Comparison of ENCODE assay signal across 8 cellular contexts in the genomic region with DNA sequence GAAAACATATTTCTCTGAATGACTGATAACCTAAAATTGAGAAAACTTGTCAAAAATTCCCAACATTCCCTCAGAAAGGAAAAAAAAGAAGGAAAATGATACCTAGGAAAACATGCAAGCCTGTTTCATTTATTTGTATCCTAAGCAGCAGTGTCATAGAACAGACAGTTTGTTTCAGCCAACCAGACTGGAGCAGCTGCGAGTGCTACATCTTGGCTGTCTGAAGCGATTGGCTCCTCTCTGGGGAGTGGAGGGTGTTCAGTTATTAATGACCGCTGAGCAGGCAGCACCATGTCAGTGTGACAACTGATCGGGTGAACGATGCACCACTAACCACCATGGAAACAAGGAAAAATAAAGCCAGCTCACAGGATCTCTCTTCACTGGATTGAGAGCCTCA. TPM values are rescaled to one million over a fixed set of nuclear protein-coding genes. Genes with fewer than 3 reads are reported as not detected.
DNase-seq lines count a peak whose midpoint lies in the region; FAIRE-seq and TF ChIP-seq lines count a peak whose summit lies in the region.

A gene (plus strand): TSS at position 294 of the 400 bp plus-strand sequence. CDS start 31,646 bp downstream, outside the sequence.

- peak; percentile 20 to 72 for TF ChIP-seq POLR2A in adrenal gland (IDR thresholded peaks at IDR 0.05)

- peak within 1 kb of the TSS in 3 of 4 donors; percentile 34 to 68 (median 53) for H3K4me3 ChIP-seq in adrenal gland
- H3K4me3 ChIP-seq in small intestine (ENCODE audit: low read depth in 1 of 2, low read length in 2 of 2), result peak within 1 kb of the TSS in 1 of 2 donors; percentile 26

- DNase-seq in DMS153 (lab: John Stamatoyannopoulos, UW) (peak; percentile 59), NCI-H524 (lab: John Stamatoyannopoulos, UW) (peak; percentile 71 to 87), adrenal gland (peak; percentile 60 to 90 (median 74)), hepatic stellate cell (ENCODE audit: low spot score) (peak; percentile 43), small intestine (peak; percentile 19), GM20000 (ENCODE audit: low spot score) (no peak), SW 1271 (lab: John Stamatoyannopoulos, UW) (no peak), GM10248 (ENCODE audit: extremely low spot score) (no peak)

- TF ChIP-seq CTCF in adrenal gland (IDR thresholded peaks at IDR 0.05), result no peak
- no peak for TF ChIP-seq CTCF in GM20000 (IDR thresholded peaks at IDR 0.05; ENCODE audit: extremely low read depth, missing control alignments)
- TF ChIP-seq CTCF in GM10248 (IDR thresholded peaks at IDR 0.05; ENCODE audit: control extremely low read depth, extremely low read depth, low read depth, missing control alignments), result no peak

- H3K27me3 ChIP-seq in adrenal gland, result no peaks in the 10 kb centered on the region
- no peaks in the 10 kb centered on the region for H3K27me3 ChIP-seq in small intestine (ENCODE audit: control insufficient read depth in 2 of 2, insufficient read depth in 2 of 2, low read length in 2 of 2)

- POLR2A ChIA-PET in GM10248 (lab: Yijun Ruan, JAX), result no interaction called here

- 11 to 20% (median 17%) methylated on average over 5 of the region's 5 CpGs for WGBS in adrenal gland, 4 donors
- WGBS in small intestine, 3 donors, result 57 to 72% (median 68%) methylated on average over 5 of the region's 5 CpGs

- intact Hi-C loops in adrenal gland (cut with DNase I), result loop anchor here in 1 of 2 donors (5.0 kb wide), 1 partner anchor 396 kb away; no protein-coding TSS in a partner anchor

- H3K9me3 ChIP-seq in adrenal gland (replicated peaks in 1 of 3) (no peaks in the 10 kb centered on the region), small intestine (ENCODE audit: control insufficient read depth, low read depth) (no peaks in the 10 kb centered on the region)

- peaks cover 5 to 26% of the 10 kb centered on the region in 2 donors for H3K4me1 ChIP-seq in adrenal gland (replicated peaks in 1 of 2)
- peaks cover 0 to 1% of the 10 kb centered on the region in 2 donors for H3K4me1 ChIP-seq in small intestine (ENCODE audit: control insufficient read depth in 2 of 2, insufficient read depth in 1 of 2, low read depth in 1 of 2, low read length in 1 of 2)

- CTCF ChIA-PET in GM10248 (lab: Yijun Ruan, JAX), result interaction anchor here (0.8 kb wide), 1 partner anchor 68 kb away, joined by 3 read pairs; no protein-coding TSS in a partner anchor

- H3K27ac ChIP-seq in adrenal gland (peak within 1 kb of the TSS in 3 of 5 donors; percentile 28 to 63 (median 29)), small intestine (ENCODE audit: low read depth in 1 of 2, low read length in 1 of 2) (no peak within 1 kb of the TSS)

- no peak for FAIRE-seq in small intestine (lab: Jason Lieb, UNC)

- no peaks in the 10 kb centered on the region for H3K36me3 ChIP-seq in adrenal gland (replicated peaks in 1 of 2)
- H3K36me3 ChIP-seq in small intestine (ENCODE audit: control insufficient read depth in 2 of 2, insufficient read depth in 2 of 2, low read length in 2 of 2), result no peaks in the 10 kb centered on the region

RNA-seq across cellular contexts. Expression of the gene that starts here (rescaled TPM):
- 10 to 100 TPM; 10.7 to 83.0 (median 55.2) TPM for total RNA-seq in adrenal gland
- polyA plus RNA-seq in adrenal gland (10 to 100 TPM; 21.1 to 59.6 (median 21.2) TPM), small intestine (under 1 TPM in 2 of 3 donors, not detected in 1; 0.27 to 0.72 TPM)

Comparison
In these comparisons a context has a peak if more than half of its experiments do, and no peak if none do; other contexts are left out.
1. RNA of the gene that starts here (polyA plus RNA-seq): 21.1 to 59.6 TPM in adrenal gland; 0.27 to 0.72 TPM in small intestine; every median in the first group is over 10 times any median in the second.
2. Peak in DNase-seq in small intestine; RNA of the gene not detected or under 1 TPM.
3. DNase-seq: peak in DMS153 (single experiment), NCI-H524 (2 of 2), adrenal gland (7 of 7) and hepatic stellate cell (single experiment); none in GM20000 (single experiment), SW 1271 (0 of 2) and GM10248 (single experiment).
4. H3K27ac ChIP-seq: peak in adrenal gland (3 of 5); none in small intestine (0 of 2).